9 cellular contexts compared by ENCODE assay signal in genomic region chr3:69855436-69856162, GRCh38.
DNase-seq lines count a peak whose midpoint lies in the region; ATAC-seq and TF ChIP-seq lines count a peak whose summit lies in the region.
"Had no signal": no experiment of that assay in that cellular context is flagged by ENCODE, and none has a peak within 500 bp of the region (broad histone marks: within the 10 kb centered on the region; RNA-seq: fewer than 3 reads in every experiment).

No MANE protein-coding gene starts in this region.

- intact Hi-C loops in MCF 10A (cut with micrococcal nuclease), result loop anchor here (1.0 to 5.0 kb wide), 3 partner anchors 33 to 164 kb away; no protein-coding TSS in a partner anchor

- CTCF ChIA-PET in MCF 10A (lab: Yijun Ruan, JAX), result interaction anchor here (0.6 to 3.3 kb wide), 38 partner anchors 9 to 879 kb away, joined by 3 to 74 read pairs (median 4); partner anchors contain the start of gene MITF
- CTCF ChIA-PET in activated CD4-positive, alpha-beta memory T cell treated with anti-CD3 and anti-CD28 coated beads, Interleukin-2, amount 10 ng/mL, durations not matched to agents 7 days and 5 days (lab: Charles Lee), result no interaction called here

- BruUV-seq in MCF 10A (replicated peaks; lab: Mats Ljungman, UMichigan), result no TSS peak

- no peaks in the 10 kb centered on the region for H3K27me3 ChIP-seq in layer of hippocampus (ENCODE audit: control insufficient read depth, insufficient read depth, low read length)

- no peaks in the 10 kb centered on the region for H3K36me3 Mint-ChIP-seq in MCF 10A (ENCODE audit: insufficient read depth, unreplicated experiment)
- no peaks in the 10 kb centered on the region for H3K36me3 Mint-ChIP-seq in activated CD4-positive, alpha-beta memory T cell treated with anti-CD3 and anti-CD28 coated beads, Interleukin-2, amount 10 ng/mL, durations not matched to agents 7 days and 5 days (ENCODE audit: low read depth)

- peak; percentile 21 for DNase-seq in A172 (ENCODE audit: low spot score)
- DNase-seq in Kasumi-1 (lab: John Stamatoyannopoulos, UW), result peak; percentile 43 to 71
- peak; percentile 31 for DNase-seq in MCF 10A (ENCODE audit: unreplicated experiment)
- no peak for DNase-seq in activated CD4-positive, alpha-beta memory T cell treated with anti-CD3 and anti-CD28 coated beads, Interleukin-2, amount 10 ng/mL, durations not matched to agents 7 days and 5 days
- no peak for DNase-seq in T1000 (lab: John Stamatoyannopoulos, UW)
- DNase-seq in HuH-7.5 (ENCODE audit: low spot score), result no peak
- DNase-seq: stimulated activated naive CD4-positive, alpha-beta T cell had no signal

- no peaks in the 10 kb centered on the region for H3K9me3 Mint-ChIP-seq in MCF 10A (ENCODE audit: unreplicated experiment)
- H3K9me3 Mint-ChIP-seq in activated CD4-positive, alpha-beta memory T cell treated with anti-CD3 and anti-CD28 coated beads, Interleukin-2, amount 10 ng/mL, durations not matched to agents 7 days and 5 days, result no peaks in the 10 kb centered on the region

- POLR2A ChIA-PET in MCF 10A (lab: Yijun Ruan, JAX), result interaction anchor here (0.7 to 1.8 kb wide), 4 partner anchors 18 to 163 kb away, joined by 3 to 4 read pairs (median 4); no protein-coding TSS in a partner anchor
- POLR2A ChIA-PET in activated CD4-positive, alpha-beta memory T cell treated with anti-CD3 and anti-CD28 coated beads, Interleukin-2, amount 10 ng/mL, durations not matched to agents 7 days and 5 days (lab: Charles Lee), result no interaction called here

- H3K27ac ChIP-seq in layer of hippocampus (ENCODE audit: low read depth, low read length), result peak overlapping the region; percentile 31

- TF ChIP-seq CTCF in MCF 10A (IDR thresholded peaks at IDR 0.05; ENCODE audit: unreplicated experiment), result peak; percentile 12

- ATAC-seq in HG03460 (IDR thresholded peaks at IDR 0.05; ENCODE audit: unreplicated experiment), result no peak

- H3K4me3 Mint-ChIP-seq in MCF 10A (ENCODE audit: unreplicated experiment), result no peak overlapping the region
- no peak overlapping the region for H3K4me3 Mint-ChIP-seq in activated CD4-positive, alpha-beta memory T cell treated with anti-CD3 and anti-CD28 coated beads, Interleukin-2, amount 10 ng/mL, durations not matched to agents 7 days and 5 days

- H3K27ac Mint-ChIP-seq in MCF 10A (ENCODE audit: low read depth, unreplicated experiment), result no peak overlapping the region
- H3K27ac Mint-ChIP-seq in activated CD4-positive, alpha-beta memory T cell treated with anti-CD3 and anti-CD28 coated beads, Interleukin-2, amount 10 ng/mL, durations not matched to agents 7 days and 5 days, result no peak overlapping the region

- no peaks in the 10 kb centered on the region for H3K4me1 Mint-ChIP-seq in MCF 10A (ENCODE audit: insufficient read depth, unreplicated experiment)
- no peaks in the 10 kb centered on the region for H3K4me1 Mint-ChIP-seq in activated CD4-positive, alpha-beta memory T cell treated with anti-CD3 and anti-CD28 coated beads, Interleukin-2, amount 10 ng/mL, durations not matched to agents 7 days and 5 days

- no peaks in the 10 kb centered on the region for H3K27me3 Mint-ChIP-seq in MCF 10A (ENCODE audit: insufficient read depth, unreplicated experiment)
- H3K27me3 Mint-ChIP-seq in activated CD4-positive, alpha-beta memory T cell treated with anti-CD3 and anti-CD28 coated beads, Interleukin-2, amount 10 ng/mL, durations not matched to agents 7 days and 5 days, result no peaks in the 10 kb centered on the region

Comparison
In these comparisons a context has a peak if more than half of its experiments do, and no peak if none do; other contexts are left out.
1. DNase-seq: peak in A172 (single experiment), Kasumi-1 (2 of 2) and MCF 10A (single experiment); none in activated CD4-positive, alpha-beta memory T cell treated with anti-CD3 and anti-CD28 coated beads, Interleukin-2, amount 10 ng/mL, durations not matched to agents 7 days and 5 days (single experiment), T1000 (single experiment) and HuH-7.5 (single experiment).